ENCODE assay signal across 1 cellular context in the genomic region with DNA sequence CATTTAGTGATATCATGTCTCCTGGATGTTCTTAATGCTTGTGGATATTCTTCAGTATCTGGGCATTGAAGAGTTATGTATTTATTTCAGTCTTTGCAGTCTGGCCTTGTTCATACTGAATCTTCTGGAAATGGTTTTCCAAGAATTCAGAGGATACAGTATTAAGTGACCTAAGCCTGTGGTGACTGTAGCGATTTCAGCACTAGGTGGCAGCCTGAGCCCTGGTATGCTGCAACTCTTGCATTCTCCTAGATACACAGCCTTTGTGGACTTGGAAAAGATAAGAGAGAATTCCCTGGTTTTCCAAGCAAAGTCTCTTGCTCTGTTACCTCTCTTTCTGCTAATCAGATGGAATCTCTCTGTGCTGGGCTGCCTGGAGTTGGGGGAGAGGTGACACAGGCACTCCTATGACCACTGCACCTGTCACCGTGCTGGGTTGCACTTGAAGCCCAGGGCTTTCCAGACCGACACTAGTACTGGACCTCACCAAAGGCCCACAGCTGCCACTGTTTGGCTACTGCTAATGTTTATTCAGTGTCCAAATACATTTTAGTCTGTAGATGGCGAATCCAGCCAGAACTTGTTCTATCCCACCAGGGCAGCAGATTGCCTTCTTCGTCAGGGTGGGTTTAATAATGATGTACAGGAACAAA.
TF ChIP-seq lines count a peak whose summit lies in the region.

No MANE protein-coding gene starts in this region.

TF ChIP-seq in K562, 482 proteins besides CTCF, POLR2A, EP300 and RAD21:
- TF ChIP-seq SRSF3 (IDR thresholded peaks at IDR 0.05; ENCODE audit: insufficient read depth, low read length) (no peak), CEBPG (CRISPR knock-in tag; IDR thresholded peaks at IDR 0.05) (no peak), CEBPG (tag; conservative IDR thresholded peaks at IDR 0.05 in 1 of 2, IDR thresholded peaks at IDR 0.05 in 1 of 2) (no peak), SMC3 (conservative IDR thresholded peaks at IDR 0.05; ENCODE audit: insufficient read depth, low read depth, low read length) (0 out of 2 replicates have a peak, but pooled peaks have one; percentile 17)
- TF ChIP-seq, protein P1, sequence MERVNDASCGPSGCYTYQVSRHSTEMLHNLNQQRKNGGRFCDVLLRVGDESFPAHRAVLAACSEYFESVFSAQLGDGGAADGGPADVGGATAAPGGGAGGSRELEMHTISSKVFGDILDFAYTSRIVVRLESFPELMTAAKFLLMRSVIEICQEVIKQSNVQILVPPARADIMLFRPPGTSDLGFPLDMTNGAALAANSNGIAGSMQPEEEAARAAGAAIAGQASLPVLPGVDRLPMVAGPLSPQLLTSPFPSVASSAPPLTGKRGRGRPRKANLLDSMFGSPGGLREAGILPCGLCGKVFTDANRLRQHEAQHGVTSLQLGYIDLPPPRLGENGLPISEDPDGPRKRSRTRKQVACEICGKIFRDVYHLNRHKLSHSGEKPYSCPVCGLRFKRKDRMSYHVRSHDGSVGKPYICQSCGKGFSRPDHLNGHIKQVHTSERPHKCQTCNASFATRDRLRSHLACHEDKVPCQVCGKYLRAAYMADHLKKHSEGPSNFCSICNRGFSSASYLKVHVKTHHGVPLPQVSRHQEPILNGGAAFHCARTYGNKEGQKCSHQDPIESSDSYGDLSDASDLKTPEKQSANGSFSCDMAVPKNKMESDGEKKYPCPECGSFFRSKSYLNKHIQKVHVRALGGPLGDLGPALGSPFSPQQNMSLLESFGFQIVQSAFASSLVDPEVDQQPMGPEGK (CRISPR knock-in tag; IDR thresholded peaks at IDR 0.05; ENCODE audit: borderline replicate concordance): no peak
